Comparison of ENCODE assay signal across 1 cellular context in the genomic region with DNA sequence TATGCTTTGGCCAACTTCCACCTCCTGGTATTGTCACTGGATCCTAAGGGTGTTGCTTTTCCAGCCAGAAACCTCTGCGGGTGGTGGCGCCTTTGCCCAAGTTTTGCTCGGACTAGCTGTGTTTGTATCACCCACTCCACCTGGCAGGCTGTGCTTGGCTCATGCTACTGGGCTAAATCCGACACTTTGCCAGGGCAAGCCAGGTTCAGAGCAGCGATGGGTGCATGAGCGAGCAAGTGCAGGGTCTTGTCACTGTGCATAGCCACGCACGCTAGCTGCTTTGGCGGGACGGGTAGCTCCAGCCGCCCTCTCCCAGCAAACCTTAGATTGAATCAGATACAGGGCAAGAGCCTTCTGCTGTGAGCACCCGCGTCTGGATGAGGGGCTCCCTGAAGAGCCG.
TF ChIP-seq lines count a peak whose summit lies in the region.

No MANE protein-coding gene starts in this region.

TF ChIP-seq in H1, 55 proteins besides CTCF, POLR2A, EP300 and RAD21 (continued from another document):
- TF ChIP-seq, protein P1, sequence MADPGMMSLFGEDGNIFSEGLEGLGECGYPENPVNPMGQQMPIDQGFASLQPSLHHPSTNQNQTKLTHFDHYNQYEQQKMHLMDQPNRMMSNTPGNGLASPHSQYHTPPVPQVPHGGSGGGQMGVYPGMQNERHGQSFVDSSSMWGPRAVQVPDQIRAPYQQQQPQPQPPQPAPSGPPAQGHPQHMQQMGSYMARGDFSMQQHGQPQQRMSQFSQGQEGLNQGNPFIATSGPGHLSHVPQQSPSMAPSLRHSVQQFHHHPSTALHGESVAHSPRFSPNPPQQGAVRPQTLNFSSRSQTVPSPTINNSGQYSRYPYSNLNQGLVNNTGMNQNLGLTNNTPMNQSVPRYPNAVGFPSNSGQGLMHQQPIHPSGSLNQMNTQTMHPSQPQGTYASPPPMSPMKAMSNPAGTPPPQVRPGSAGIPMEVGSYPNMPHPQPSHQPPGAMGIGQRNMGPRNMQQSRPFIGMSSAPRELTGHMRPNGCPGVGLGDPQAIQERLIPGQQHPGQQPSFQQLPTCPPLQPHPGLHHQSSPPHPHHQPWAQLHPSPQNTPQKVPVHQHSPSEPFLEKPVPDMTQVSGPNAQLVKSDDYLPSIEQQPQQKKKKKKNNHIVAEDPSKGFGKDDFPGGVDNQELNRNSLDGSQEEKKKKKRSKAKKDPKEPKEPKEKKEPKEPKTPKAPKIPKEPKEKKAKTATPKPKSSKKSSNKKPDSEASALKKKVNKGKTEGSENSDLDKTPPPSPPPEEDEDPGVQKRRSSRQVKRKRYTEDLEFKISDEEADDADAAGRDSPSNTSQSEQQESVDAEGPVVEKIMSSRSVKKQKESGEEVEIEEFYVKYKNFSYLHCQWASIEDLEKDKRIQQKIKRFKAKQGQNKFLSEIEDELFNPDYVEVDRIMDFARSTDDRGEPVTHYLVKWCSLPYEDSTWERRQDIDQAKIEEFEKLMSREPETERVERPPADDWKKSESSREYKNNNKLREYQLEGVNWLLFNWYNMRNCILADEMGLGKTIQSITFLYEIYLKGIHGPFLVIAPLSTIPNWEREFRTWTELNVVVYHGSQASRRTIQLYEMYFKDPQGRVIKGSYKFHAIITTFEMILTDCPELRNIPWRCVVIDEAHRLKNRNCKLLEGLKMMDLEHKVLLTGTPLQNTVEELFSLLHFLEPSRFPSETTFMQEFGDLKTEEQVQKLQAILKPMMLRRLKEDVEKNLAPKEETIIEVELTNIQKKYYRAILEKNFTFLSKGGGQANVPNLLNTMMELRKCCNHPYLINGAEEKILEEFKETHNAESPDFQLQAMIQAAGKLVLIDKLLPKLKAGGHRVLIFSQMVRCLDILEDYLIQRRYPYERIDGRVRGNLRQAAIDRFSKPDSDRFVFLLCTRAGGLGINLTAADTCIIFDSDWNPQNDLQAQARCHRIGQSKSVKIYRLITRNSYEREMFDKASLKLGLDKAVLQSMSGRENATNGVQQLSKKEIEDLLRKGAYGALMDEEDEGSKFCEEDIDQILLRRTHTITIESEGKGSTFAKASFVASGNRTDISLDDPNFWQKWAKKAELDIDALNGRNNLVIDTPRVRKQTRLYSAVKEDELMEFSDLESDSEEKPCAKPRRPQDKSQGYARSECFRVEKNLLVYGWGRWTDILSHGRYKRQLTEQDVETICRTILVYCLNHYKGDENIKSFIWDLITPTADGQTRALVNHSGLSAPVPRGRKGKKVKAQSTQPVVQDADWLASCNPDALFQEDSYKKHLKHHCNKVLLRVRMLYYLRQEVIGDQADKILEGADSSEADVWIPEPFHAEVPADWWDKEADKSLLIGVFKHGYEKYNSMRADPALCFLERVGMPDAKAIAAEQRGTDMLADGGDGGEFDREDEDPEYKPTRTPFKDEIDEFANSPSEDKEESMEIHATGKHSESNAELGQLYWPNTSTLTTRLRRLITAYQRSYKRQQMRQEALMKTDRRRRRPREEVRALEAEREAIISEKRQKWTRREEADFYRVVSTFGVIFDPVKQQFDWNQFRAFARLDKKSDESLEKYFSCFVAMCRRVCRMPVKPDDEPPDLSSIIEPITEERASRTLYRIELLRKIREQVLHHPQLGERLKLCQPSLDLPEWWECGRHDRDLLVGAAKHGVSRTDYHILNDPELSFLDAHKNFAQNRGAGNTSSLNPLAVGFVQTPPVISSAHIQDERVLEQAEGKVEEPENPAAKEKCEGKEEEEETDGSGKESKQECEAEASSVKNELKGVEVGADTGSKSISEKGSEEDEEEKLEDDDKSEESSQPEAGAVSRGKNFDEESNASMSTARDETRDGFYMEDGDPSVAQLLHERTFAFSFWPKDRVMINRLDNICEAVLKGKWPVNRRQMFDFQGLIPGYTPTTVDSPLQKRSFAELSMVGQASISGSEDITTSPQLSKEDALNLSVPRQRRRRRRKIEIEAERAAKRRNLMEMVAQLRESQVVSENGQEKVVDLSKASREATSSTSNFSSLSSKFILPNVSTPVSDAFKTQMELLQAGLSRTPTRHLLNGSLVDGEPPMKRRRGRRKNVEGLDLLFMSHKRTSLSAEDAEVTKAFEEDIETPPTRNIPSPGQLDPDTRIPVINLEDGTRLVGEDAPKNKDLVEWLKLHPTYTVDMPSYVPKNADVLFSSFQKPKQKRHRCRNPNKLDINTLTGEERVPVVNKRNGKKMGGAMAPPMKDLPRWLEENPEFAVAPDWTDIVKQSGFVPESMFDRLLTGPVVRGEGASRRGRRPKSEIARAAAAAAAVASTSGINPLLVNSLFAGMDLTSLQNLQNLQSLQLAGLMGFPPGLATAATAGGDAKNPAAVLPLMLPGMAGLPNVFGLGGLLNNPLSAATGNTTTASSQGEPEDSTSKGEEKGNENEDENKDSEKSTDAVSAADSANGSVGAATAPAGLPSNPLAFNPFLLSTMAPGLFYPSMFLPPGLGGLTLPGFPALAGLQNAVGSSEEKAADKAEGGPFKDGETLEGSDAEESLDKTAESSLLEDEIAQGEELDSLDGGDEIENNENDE (IDR thresholded peaks at IDR 0.05; ENCODE audit: insufficient replicate concordance, low read length): no peak
- no peak for TF ChIP-seq POU5F1 (IDR thresholded peaks at IDR 0.05; ENCODE audit: low read depth, low read length)
- no peak for TF ChIP-seq PHF8 (conservative IDR thresholded peaks at IDR 0.05; ENCODE audit: low read depth, low read length)
- TF ChIP-seq SIX5 (IDR thresholded peaks at IDR 0.05; ENCODE audit: low read depth, low read length): no peak
- TF ChIP-seq HDAC6 (IDR thresholded peaks at IDR 0.05; ENCODE audit: low read depth, low read length): no peak
- no peak for TF ChIP-seq RNF2 (IDR thresholded peaks at IDR 0.05; ENCODE audit: borderline replicate concordance, low read depth, low read length, missing control alignments, poor library complexity, severe bottlenecking)
- TF ChIP-seq SIRT6 (IDR thresholded peaks at IDR 0.05; ENCODE audit: low read length): no peak
- TF ChIP-seq POLR2AphosphoS5 (IDR thresholded peaks at IDR 0.05; ENCODE audit: low read depth, low read length): no peak
- no peak for TF ChIP-seq CREB1 (IDR thresholded peaks at IDR 0.05)
- no peak for TF ChIP-seq SUZ12 (IDR thresholded peaks at IDR 0.05; ENCODE audit: low read length)
- TF ChIP-seq GABPA (IDR thresholded peaks at IDR 0.05; ENCODE audit: borderline replicate concordance, insufficient read depth, low read length): no peak
- TF ChIP-seq RXRA (IDR thresholded peaks at IDR 0.05; ENCODE audit: insufficient read depth, low read depth, low read length): no peak
- no peak for TF ChIP-seq MAFK (IDR thresholded peaks at IDR 0.05; ENCODE audit: low read depth, low read length)
- TF ChIP-seq, protein P2, sequence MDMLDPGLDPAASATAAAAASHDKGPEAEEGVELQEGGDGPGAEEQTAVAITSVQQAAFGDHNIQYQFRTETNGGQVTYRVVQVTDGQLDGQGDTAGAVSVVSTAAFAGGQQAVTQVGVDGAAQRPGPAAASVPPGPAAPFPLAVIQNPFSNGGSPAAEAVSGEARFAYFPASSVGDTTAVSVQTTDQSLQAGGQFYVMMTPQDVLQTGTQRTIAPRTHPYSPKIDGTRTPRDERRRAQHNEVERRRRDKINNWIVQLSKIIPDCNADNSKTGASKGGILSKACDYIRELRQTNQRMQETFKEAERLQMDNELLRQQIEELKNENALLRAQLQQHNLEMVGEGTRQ (IDR thresholded peaks at IDR 0.05; ENCODE audit: low read length): no peak
